ENCODE assay signal across 23 cellular contexts in genomic region chr16:49696414-49697101, GRCh38.
DNase-seq lines count a peak whose midpoint lies in the region; TF ChIP-seq lines count a peak whose summit lies in the region.
"Had no signal": no experiment of that assay in that cellular context is flagged by ENCODE, and none has a peak within 500 bp of the region (broad histone marks: within the 10 kb centered on the region; RNA-seq: fewer than 3 reads in every experiment).

No MANE protein-coding gene starts in this region.

- H4K12ac ChIP-seq in trophoblast cell (ENCODE audit: low read depth, low read length): no peak overlapping the region

- H3K23ac ChIP-seq in trophoblast cell (ENCODE audit: low read length): no peak overlapping the region

- H3K9ac ChIP-seq in iPS-15b (ENCODE audit: low read depth, low read length) (peak overlapping the region; percentile 50), trophoblast cell (ENCODE audit: low read length) (no peak overlapping the region)

- no peak overlapping the region for H2BK12ac ChIP-seq in trophoblast cell (ENCODE audit: low read length)

- DNase-seq in DMS 273 (lab: John Stamatoyannopoulos, UW; ENCODE audit: unreplicated experiment): peak; percentile 22
- no peak for DNase-seq in DMS 273 treated with DMSO at 0.1 percent for 48 hours (lab: John Stamatoyannopoulos, UW)
- DNase-seq in SJCRH30: peak; percentile 67 to 72
- DNase-seq in trophoblast cell: peak; percentile 44 to 56
- DNase-seq in vagina (ENCODE audit: extremely low spot score in 2 of 2): no peak
- no peak for DNase-seq in suprapubic skin (ENCODE audit: low spot score in 2 of 2)
- DNase-seq in GM10266 (ENCODE audit: extremely low spot score): no peak
- DNase-seq: activated CD4-positive, alpha-beta T cell treated with anti-CD3 and anti-CD28 coated beads, Interleukin-2, amount 50 U/mL, for 1 hour; activated CD8-positive, alpha-beta memory T cell treated with anti-CD3 and anti-CD28 coated beads, Interleukin-2, amount 50 U/mL, for 48 hours; activated naive CD4-positive, alpha-beta T cell; foreskin keratinocyte; lower lobe of right lung; MM.1S; NCI-H2029; NCI-H510A; posterior cingulate gyrus; small intestine; stimulated activated CD4-positive, alpha-beta T cell treated with anti-CD3 and anti-CD28 coated beads, Interleukin-4, amount 100 ng/mL, for 24 hours; substantia nigra; T-cell had no signal

- peak overlapping the region; percentile 89 for H2BK120ac ChIP-seq in trophoblast cell (ENCODE audit: insufficient read depth, low read length, poor library complexity)

- peaks cover 9% of the 10 kb centered on the region for H3K79me2 ChIP-seq in trophoblast cell (ENCODE audit: control insufficient read depth, insufficient read depth, low read length, poor library complexity)

- no CpG with 5 or more reads among the region's 14 CpGs for WGBS in trophoblast cell (ENCODE audit: extremely low coverage, insufficient coverage, insufficient read length)
- 92% methylated on average over 11 of the region's 14 CpGs for WGBS in suprapubic skin

- H3K4me2 ChIP-seq in trophoblast cell (ENCODE audit: low read length): peak overlapping the region; percentile 34

- H2AK5ac ChIP-seq in trophoblast cell (ENCODE audit: low read length): no peak overlapping the region

- intact Hi-C loops in vagina (cut with DNase I): no loop called here

- peak overlapping the region; percentile 59 for H3K27ac ChIP-seq in SJCRH30
- H3K27ac ChIP-seq in trophoblast cell (ENCODE audit: low read depth, low read length): peak overlapping the region; percentile 87
- H3K27ac ChIP-seq in vagina: no peak overlapping the region
- H3K27ac ChIP-seq in suprapubic skin: no peak overlapping the region
- H3K27ac ChIP-seq: 22Rv1, C4-2B, foreskin keratinocyte, lower lobe of right lung had no signal

- H3K27me3 ChIP-seq in SJCRH30: no peaks in the 10 kb centered on the region
- H3K27me3 ChIP-seq in iPS-15b (ENCODE audit: control insufficient read depth, insufficient read depth, low read length): no peaks in the 10 kb centered on the region
- H3K27me3 ChIP-seq in trophoblast cell (ENCODE audit: insufficient read depth, low read length): no peaks in the 10 kb centered on the region
- H3K27me3 ChIP-seq in vagina: no peaks in the 10 kb centered on the region
- H3K27me3 ChIP-seq in suprapubic skin: no peaks in the 10 kb centered on the region
- H3K27me3 ChIP-seq: foreskin keratinocyte had no signal

- H3K79me1 ChIP-seq in trophoblast cell (ENCODE audit: low read length): peaks cover 36% of the 10 kb centered on the region

- no peaks in the 10 kb centered on the region for H3K9me3 ChIP-seq in SJCRH30 (replicated peaks)
- H3K9me3 ChIP-seq in iPS-15b (ENCODE audit: control insufficient read depth, insufficient read depth, low read length): no peaks in the 10 kb centered on the region
- H3K9me3 ChIP-seq in trophoblast cell (ENCODE audit: insufficient read depth, low read depth, low read length): no peaks in the 10 kb centered on the region
- H3K9me3 ChIP-seq in vagina: no peaks in the 10 kb centered on the region
- no peaks in the 10 kb centered on the region for H3K9me3 ChIP-seq in suprapubic skin
- H3K9me3 ChIP-seq: lower lobe of right lung had no signal

- H4K8ac ChIP-seq in trophoblast cell (ENCODE audit: low read depth, low read length): peak overlapping the region; percentile 44

- peak overlapping the region; percentile 15 for H3K18ac ChIP-seq in trophoblast cell (ENCODE audit: low read length)

- peak overlapping the region; percentile 91 for H4K91ac ChIP-seq in trophoblast cell (ENCODE audit: low read depth, low read length)

- H3K14ac ChIP-seq in trophoblast cell (ENCODE audit: low read length): peak overlapping the region; percentile 15

- no peak overlapping the region for H3K4me3 ChIP-seq in SJCRH30
- H3K4me3 ChIP-seq in iPS-15b (ENCODE audit: low read depth, low read length): no peak overlapping the region
- no peak overlapping the region for H3K4me3 ChIP-seq in trophoblast cell (ENCODE audit: low read depth, low read length)
- H3K4me3 ChIP-seq in vagina: no peak overlapping the region
- no peak overlapping the region for H3K4me3 ChIP-seq in suprapubic skin
- H3K4me3 ChIP-seq: lower lobe of right lung had no signal

- TF ChIP-seq POLR2A in vagina (IDR thresholded peaks at IDR 0.05): no peak
- TF ChIP-seq POLR2A in suprapubic skin (IDR thresholded peaks at IDR 0.05): no peak

- H3K36me3 ChIP-seq in SJCRH30: no peaks in the 10 kb centered on the region
- no peaks in the 10 kb centered on the region for H3K36me3 ChIP-seq in iPS-15b (ENCODE audit: control insufficient read depth, insufficient read depth, low read length)
- peaks cover 0 to 2% of the 10 kb centered on the region in 2 experiments for H3K36me3 ChIP-seq in trophoblast cell (ENCODE audit: control insufficient read depth in 1 of 2, insufficient read depth in 2 of 2, low read length in 2 of 2)
- H3K36me3 ChIP-seq in vagina: no peaks in the 10 kb centered on the region
- no peaks in the 10 kb centered on the region for H3K36me3 ChIP-seq in suprapubic skin
- H3K36me3 ChIP-seq: lower lobe of right lung had no signal

- no peak overlapping the region for H3K4ac ChIP-seq in trophoblast cell (ENCODE audit: low read depth, low read length)

- H3K4me1 ChIP-seq in SJCRH30 (peaks cover 42% of the 10 kb centered on the region), iPS-15b (ENCODE audit: control insufficient read depth, insufficient read depth, low read length) (peaks cover 44% of the 10 kb centered on the region), trophoblast cell (ENCODE audit: control insufficient read depth in 1 of 2, insufficient read depth in 2 of 2, low read length in 2 of 2) (peaks cover 36 to 47% of the 10 kb centered on the region in 2 experiments), vagina (peaks cover 29% of the 10 kb centered on the region), suprapubic skin (peaks cover 32% of the 10 kb centered on the region)
- H3K4me1 ChIP-seq: foreskin keratinocyte had no signal

- TF ChIP-seq CTCF in vagina (IDR thresholded peaks at IDR 0.05) (no peak), suprapubic skin (IDR thresholded peaks at IDR 0.05) (no peak), GM10266 (IDR thresholded peaks at IDR 0.05; ENCODE audit: control insufficient read depth, insufficient read depth, low read depth, missing control alignments) (no peak)

- H2AFZ ChIP-seq in trophoblast cell (ENCODE audit: insufficient read depth, low read length, poor library complexity): no peak overlapping the region

- H2BK5ac ChIP-seq in trophoblast cell (ENCODE audit: low read depth, low read length, poor library complexity): peak overlapping the region; percentile 55

- no peak for TF ChIP-seq EP300 in suprapubic skin (IDR thresholded peaks at IDR 0.05)

Comparison
In these comparisons a context has a peak if more than half of its experiments do, and no peak if none do; other contexts are left out.
1. DNase-seq: peak in DMS 273 (single experiment), SJCRH30 (2 of 2) and trophoblast cell (2 of 2); none in DMS 273 treated with DMSO at 0.1 percent for 48 hours (single experiment), vagina (0 of 2), suprapubic skin (0 of 2) and GM10266 (single experiment).
2. H3K27ac ChIP-seq: peak in SJCRH30 (single experiment) and trophoblast cell (single experiment); none in vagina (single experiment) and suprapubic skin (single experiment).